8 cellular contexts compared by ENCODE assay signal in genomic region chr20:24100370-24101011, GRCh38.
DNase-seq lines count a peak whose midpoint lies in the region; ATAC-seq and TF ChIP-seq lines count a peak whose summit lies in the region.

No MANE protein-coding gene starts in this region.

- TF ChIP-seq CTCF in Calu3 (IDR thresholded peaks at IDR 0.05; ENCODE audit: unreplicated experiment) (no peak), right atrium auricular region (IDR thresholded peaks at IDR 0.05) (peak; percentile 63 to 76)

- H3K9me3 ChIP-seq in SJSA1 (replicated peaks), result no peaks in the 10 kb centered on the region
- no peaks in the 10 kb centered on the region for H3K9me3 ChIP-seq in right atrium auricular region

- CTCF ChIA-PET in Calu3 (lab: Charles Lee), result no interaction called here

- peak; percentile 83 for ATAC-seq in GM21381 (IDR thresholded peaks at IDR 0.05; ENCODE audit: unreplicated experiment)

- H3K27me3 Mint-ChIP-seq in Calu3 (ENCODE audit: unreplicated experiment), result peaks cover 13% of the 10 kb centered on the region
- no peaks in the 10 kb centered on the region for H3K27me3 Mint-ChIP-seq in activated naive CD4-positive, alpha-beta T cell treated with anti-CD3 and anti-CD28 coated beads, Interleukin-2, amount 50 U/mL, for 24 hours

- H3K27me3 ChIP-seq in SJSA1 (replicated peaks), result no peaks in the 10 kb centered on the region
- H3K27me3 ChIP-seq in right atrium auricular region, result no peaks in the 10 kb centered on the region

- H3K4me1 Mint-ChIP-seq in Calu3 (ENCODE audit: low read depth, unreplicated experiment), result no peaks in the 10 kb centered on the region
- H3K4me1 Mint-ChIP-seq in activated naive CD4-positive, alpha-beta T cell treated with anti-CD3 and anti-CD28 coated beads, Interleukin-2, amount 50 U/mL, for 24 hours, result peaks cover 24% of the 10 kb centered on the region

- no peak overlapping the region for H3K4me3 Mint-ChIP-seq in Calu3 (ENCODE audit: low read depth, unreplicated experiment)
- no peak overlapping the region for H3K4me3 Mint-ChIP-seq in activated naive CD4-positive, alpha-beta T cell treated with anti-CD3 and anti-CD28 coated beads, Interleukin-2, amount 50 U/mL, for 24 hours

- DNase-seq in Calu3 (peak; percentile 5), KG1 (lab: John Stamatoyannopoulos, UW) (peak; percentile 3), SJSA1 (ENCODE audit: low read depth in 1 of 2, low spot score in 2 of 2) (peak; percentile 32 to 52), right atrium auricular region (ENCODE audit: low spot score) (no peak), T1000 (lab: John Stamatoyannopoulos, UW) (no peak)
- peak; percentile 38 to 47 for DNase-seq in stimulated activated CD4-positive, alpha-beta T cell treated with anti-CD3 and anti-CD28 coated beads, Interleukin-15, amount 100 ng/mL, for 48 hours (ENCODE audit: low read depth in 2 of 2)

- H3K27ac ChIP-seq in SJSA1, result no peak overlapping the region
- no peak overlapping the region for H3K27ac ChIP-seq in right atrium auricular region

- BruUV-seq in Calu3 (replicated peaks; lab: Mats Ljungman, UMichigan), result no TSS peak

- H3K36me3 ChIP-seq in SJSA1 (no peaks in the 10 kb centered on the region), right atrium auricular region (no peaks in the 10 kb centered on the region)

- intact Hi-C loops in Calu3 (cut with micrococcal nuclease; ENCODE audit: unreplicated experiment), result loop anchor here (5.0 kb wide), 1 partner anchor 817 kb away; no protein-coding TSS in a partner anchor

- H3K4me3 ChIP-seq in SJSA1 (no peak overlapping the region), right atrium auricular region (no peak overlapping the region)

- no peak overlapping the region for H3K27ac Mint-ChIP-seq in Calu3 (ENCODE audit: unreplicated experiment)
- H3K27ac Mint-ChIP-seq in activated naive CD4-positive, alpha-beta T cell treated with anti-CD3 and anti-CD28 coated beads, Interleukin-2, amount 50 U/mL, for 24 hours, result peak overlapping the region; percentile 85

- H3K4me1 ChIP-seq in SJSA1 (replicated peaks) (peaks cover 45% of the 10 kb centered on the region), right atrium auricular region (no peaks in the 10 kb centered on the region)

- H3K36me3 Mint-ChIP-seq in Calu3 (ENCODE audit: insufficient read depth, unreplicated experiment), result no peaks in the 10 kb centered on the region
- no peaks in the 10 kb centered on the region for H3K36me3 Mint-ChIP-seq in activated naive CD4-positive, alpha-beta T cell treated with anti-CD3 and anti-CD28 coated beads, Interleukin-2, amount 50 U/mL, for 24 hours

- no peaks in the 10 kb centered on the region for H3K9me3 Mint-ChIP-seq in Calu3 (ENCODE audit: low read depth, unreplicated experiment)
- no peaks in the 10 kb centered on the region for H3K9me3 Mint-ChIP-seq in activated naive CD4-positive, alpha-beta T cell treated with anti-CD3 and anti-CD28 coated beads, Interleukin-2, amount 50 U/mL, for 24 hours

Comparison
In these comparisons a context has a peak if more than half of its experiments do, and no peak if none do; other contexts are left out.
1. DNase-seq: peak in Calu3 (single experiment), KG1 (single experiment), SJSA1 (2 of 2) and stimulated activated CD4-positive, alpha-beta T cell treated with anti-CD3 and anti-CD28 coated beads, Interleukin-15, amount 100 ng/mL, for 48 hours (2 of 2); none in right atrium auricular region (single experiment) and T1000 (single experiment).